1 cellular context compared by ENCODE assay signal in the genomic region with DNA sequence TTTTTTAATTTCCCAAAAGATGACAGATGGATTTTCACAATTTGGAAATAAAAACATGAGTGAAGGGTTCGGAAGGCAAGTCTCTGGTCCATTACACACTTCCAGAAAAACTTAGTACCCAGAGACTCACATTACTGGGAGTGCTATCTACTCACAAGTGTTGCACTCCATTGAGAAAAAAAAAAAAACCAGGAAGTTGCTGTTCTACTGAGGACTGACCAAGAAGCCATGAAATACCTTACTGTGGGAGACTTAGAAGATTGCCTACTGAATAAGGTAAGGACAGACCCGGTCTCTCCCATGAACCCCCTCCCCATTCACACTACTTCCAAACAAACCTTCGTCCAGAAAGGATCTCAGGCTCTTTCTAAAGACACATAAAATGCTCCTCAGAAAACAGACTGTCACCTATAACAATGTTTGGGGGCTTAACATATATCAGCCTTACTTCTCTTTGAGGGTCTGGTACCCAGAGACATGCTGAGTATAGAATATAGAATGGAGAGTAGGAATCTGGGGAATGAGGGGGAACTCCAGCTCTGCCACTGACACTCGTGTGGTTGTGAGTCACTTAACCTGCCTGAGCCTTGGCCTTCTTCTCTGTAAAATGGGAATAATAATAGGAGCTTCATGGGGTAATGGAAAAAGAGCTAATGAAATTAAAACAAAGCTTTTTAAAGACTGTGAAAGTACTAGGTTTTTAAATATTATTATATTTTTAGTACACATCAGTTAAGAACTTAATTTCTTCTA.
TF ChIP-seq lines count a peak whose summit lies in the region.

No MANE protein-coding gene starts in this region.

TF ChIP-seq in GM12878, 131 proteins besides CTCF, POLR2A, EP300 and RAD21:
- no peak for TF ChIP-seq ZNF274 (IDR thresholded peaks at IDR 0.05; ENCODE audit: insufficient read depth, insufficient read length)
- peak; percentile 40 for TF ChIP-seq SMAD1 (IDR thresholded peaks at IDR 0.05; ENCODE audit: low read depth, partially characterized antibody)
- no peak for TF ChIP-seq MXI1 (IDR thresholded peaks at IDR 0.05; ENCODE audit: low read depth, low read length)
- TF ChIP-seq, protein P1, sequence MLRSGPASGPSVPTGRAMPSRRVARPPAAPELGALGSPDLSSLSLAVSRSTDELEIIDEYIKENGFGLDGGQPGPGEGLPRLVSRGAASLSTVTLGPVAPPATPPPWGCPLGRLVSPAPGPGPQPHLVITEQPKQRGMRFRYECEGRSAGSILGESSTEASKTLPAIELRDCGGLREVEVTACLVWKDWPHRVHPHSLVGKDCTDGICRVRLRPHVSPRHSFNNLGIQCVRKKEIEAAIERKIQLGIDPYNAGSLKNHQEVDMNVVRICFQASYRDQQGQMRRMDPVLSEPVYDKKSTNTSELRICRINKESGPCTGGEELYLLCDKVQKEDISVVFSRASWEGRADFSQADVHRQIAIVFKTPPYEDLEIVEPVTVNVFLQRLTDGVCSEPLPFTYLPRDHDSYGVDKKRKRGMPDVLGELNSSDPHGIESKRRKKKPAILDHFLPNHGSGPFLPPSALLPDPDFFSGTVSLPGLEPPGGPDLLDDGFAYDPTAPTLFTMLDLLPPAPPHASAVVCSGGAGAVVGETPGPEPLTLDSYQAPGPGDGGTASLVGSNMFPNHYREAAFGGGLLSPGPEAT (IDR thresholded peaks at IDR 0.05; ENCODE audit: low read depth): peak; percentile 55; the same call in 1 of the 2 replicates
- TF ChIP-seq ZNF384 (IDR thresholded peaks at IDR 0.05; ENCODE audit: borderline replicate concordance, low read depth, low read length): peak; percentile 50; the same call in 1 of the 2 replicates
- 0 out of 2 replicates have a peak, but pooled peaks have one; percentile 14 for TF ChIP-seq IKZF1 (conservative IDR thresholded peaks at IDR 0.05)
